In the genomic region with DNA sequence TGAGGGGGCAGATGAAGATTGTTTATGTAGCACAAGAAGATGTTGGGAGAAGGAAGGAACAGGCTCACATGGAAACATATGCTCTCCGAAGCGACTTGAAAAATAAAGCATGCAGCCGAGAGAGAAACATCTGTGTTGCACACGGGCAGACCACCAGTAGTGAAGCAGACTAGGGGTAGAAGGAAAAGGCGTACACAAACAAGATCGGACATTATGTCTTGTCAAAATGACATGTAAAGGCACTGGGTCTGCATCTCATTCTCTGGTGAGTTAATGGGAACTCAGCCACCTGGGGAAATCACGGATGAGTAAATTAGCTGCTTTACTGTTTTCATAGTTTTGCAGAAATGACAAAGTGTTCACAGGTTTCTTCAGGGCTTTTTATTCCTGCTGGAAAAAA, we compare ENCODE assay signal across 1 cellular context.
TF ChIP-seq lines count a peak whose summit lies in the region.

No MANE protein-coding gene starts in this region.

TF ChIP-seq in HepG2, 621 proteins besides CTCF, POLR2A, EP300 and RAD21 (continued from another document):
- TF ChIP-seq, protein P1, sequence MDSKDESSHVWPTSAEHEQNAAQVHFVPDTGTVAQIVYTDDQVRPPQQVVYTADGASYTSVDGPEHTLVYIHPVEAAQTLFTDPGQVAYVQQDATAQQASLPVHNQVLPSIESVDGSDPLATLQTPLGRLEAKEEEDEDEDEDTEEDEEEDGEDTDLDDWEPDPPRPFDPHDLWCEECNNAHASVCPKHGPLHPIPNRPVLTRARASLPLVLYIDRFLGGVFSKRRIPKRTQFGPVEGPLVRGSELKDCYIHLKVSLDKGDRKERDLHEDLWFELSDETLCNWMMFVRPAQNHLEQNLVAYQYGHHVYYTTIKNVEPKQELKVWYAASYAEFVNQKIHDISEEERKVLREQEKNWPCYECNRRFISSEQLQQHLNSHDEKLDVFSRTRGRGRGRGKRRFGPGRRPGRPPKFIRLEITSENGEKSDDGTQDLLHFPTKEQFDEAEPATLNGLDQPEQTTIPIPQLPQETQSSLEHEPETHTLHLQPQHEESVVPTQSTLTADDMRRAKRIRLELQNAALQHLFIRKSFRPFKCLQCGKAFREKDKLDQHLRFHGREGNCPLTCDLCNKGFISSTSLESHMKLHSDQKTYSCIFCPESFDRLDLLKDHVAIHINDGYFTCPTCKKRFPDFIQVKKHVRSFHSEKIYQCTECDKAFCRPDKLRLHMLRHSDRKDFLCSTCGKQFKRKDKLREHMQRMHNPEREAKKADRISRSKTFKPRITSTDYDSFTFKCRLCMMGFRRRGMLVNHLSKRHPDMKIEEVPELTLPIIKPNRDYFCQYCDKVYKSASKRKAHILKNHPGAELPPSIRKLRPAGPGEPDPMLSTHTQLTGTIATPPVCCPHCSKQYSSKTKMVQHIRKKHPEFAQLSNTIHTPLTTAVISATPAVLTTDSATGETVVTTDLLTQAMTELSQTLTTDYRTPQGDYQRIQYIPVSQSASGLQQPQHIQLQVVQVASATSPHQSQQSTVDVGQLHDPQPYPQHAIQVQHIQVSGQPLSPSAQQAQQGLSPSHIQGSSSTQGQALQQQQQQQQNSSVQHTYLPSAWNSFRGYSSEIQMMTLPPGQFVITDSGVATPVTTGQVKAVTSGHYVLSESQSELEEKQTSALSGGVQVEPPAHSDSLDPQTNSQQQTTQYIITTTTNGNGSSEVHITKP (CRISPR knock-in tag; IDR thresholded peaks at IDR 0.05; ENCODE audit: low read depth): no peak
- TF ChIP-seq BRCA1 (CRISPR knock-in tag; IDR thresholded peaks at IDR 0.05): no peak
- TF ChIP-seq, protein P2, sequence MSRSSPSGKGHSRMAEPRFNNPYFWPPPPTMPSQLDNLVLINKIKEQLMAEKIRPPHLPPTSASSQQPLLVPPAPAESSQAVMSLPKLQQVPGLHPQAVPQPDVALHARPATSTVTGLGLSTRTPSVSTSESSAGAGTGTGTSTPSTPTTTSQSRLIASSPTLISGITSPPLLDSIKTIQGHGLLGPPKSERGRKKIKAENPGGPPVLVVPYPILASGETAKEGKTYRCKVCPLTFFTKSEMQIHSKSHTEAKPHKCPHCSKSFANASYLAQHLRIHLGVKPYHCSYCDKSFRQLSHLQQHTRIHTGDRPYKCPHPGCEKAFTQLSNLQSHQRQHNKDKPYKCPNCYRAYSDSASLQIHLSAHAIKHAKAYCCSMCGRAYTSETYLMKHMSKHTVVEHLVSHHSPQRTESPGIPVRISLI (CRISPR knock-in tag; IDR thresholded peaks at IDR 0.05; ENCODE audit: borderline replicate concordance): no peak
- TF ChIP-seq MLX (CRISPR knock-in tag; IDR thresholded peaks at IDR 0.05): no peak
- TF ChIP-seq KAT7 (CRISPR knock-in tag; IDR thresholded peaks at IDR 0.05; ENCODE audit: borderline replicate concordance): no peak
- no peak for TF ChIP-seq SOX5 (CRISPR knock-in tag; IDR thresholded peaks at IDR 0.05; ENCODE audit: borderline replicate concordance)
- no peak for TF ChIP-seq FOXJ3 (CRISPR knock-in tag; IDR thresholded peaks at IDR 0.05; ENCODE audit: borderline replicate concordance)
- no peak for TF ChIP-seq PCBP1 (IDR thresholded peaks at IDR 0.05; ENCODE audit: borderline replicate concordance, low read depth, low read length)
- TF ChIP-seq, protein P3, sequence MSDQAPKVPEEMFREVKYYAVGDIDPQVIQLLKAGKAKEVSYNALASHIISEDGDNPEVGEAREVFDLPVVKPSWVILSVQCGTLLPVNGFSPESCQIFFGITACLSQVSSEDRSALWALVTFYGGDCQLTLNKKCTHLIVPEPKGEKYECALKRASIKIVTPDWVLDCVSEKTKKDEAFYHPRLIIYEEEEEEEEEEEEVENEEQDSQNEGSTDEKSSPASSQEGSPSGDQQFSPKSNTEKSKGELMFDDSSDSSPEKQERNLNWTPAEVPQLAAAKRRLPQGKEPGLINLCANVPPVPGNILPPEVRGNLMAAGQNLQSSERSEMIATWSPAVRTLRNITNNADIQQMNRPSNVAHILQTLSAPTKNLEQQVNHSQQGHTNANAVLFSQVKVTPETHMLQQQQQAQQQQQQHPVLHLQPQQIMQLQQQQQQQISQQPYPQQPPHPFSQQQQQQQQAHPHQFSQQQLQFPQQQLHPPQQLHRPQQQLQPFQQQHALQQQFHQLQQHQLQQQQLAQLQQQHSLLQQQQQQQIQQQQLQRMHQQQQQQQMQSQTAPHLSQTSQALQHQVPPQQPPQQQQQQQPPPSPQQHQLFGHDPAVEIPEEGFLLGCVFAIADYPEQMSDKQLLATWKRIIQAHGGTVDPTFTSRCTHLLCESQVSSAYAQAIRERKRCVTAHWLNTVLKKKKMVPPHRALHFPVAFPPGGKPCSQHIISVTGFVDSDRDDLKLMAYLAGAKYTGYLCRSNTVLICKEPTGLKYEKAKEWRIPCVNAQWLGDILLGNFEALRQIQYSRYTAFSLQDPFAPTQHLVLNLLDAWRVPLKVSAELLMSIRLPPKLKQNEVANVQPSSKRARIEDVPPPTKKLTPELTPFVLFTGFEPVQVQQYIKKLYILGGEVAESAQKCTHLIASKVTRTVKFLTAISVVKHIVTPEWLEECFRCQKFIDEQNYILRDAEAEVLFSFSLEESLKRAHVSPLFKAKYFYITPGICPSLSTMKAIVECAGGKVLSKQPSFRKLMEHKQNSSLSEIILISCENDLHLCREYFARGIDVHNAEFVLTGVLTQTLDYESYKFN (CRISPR knock-in tag; conservative IDR thresholded peaks at IDR 0.05): no peak
- TF ChIP-seq ZNF460 (CRISPR knock-in tag; IDR thresholded peaks at IDR 0.05; ENCODE audit: borderline replicate concordance): no peak
- no peak for TF ChIP-seq NFYC (CRISPR knock-in tag; IDR thresholded peaks at IDR 0.05)
- no peak for TF ChIP-seq HNRNPH1 (optimal IDR thresholded peaks at IDR 0.05; ENCODE audit: low read depth, low read length)
- TF ChIP-seq ZSCAN5A (CRISPR knock-in tag; IDR thresholded peaks at IDR 0.05; ENCODE audit: borderline replicate concordance): no peak
- no peak for TF ChIP-seq ZFP91 (CRISPR knock-in tag; IDR thresholded peaks at IDR 0.05; ENCODE audit: borderline replicate concordance)
